Comparison of ENCODE assay signal across 13 cellular contexts in genomic region chr2:64331430-64331700, GRCh38.
DNase-seq lines count a peak whose midpoint lies in the region; ATAC-seq and TF ChIP-seq lines count a peak whose summit lies in the region.
"Had no signal": no experiment of that assay in that cellular context is flagged by ENCODE, and none has a peak within 500 bp of the region (broad histone marks: within the 10 kb centered on the region; RNA-seq: fewer than 3 reads in every experiment).

No MANE protein-coding gene starts in this region.

- H3K4me1 ChIP-seq in endodermal cell (ENCODE audit: control insufficient read depth, insufficient read depth, low read length) = no peaks in the 10 kb centered on the region
- H3K4me1 ChIP-seq in upper lobe of left lung = peaks cover 20 to 36% (median 28%) of the 10 kb centered on the region in 4 donors
- H3K4me1 ChIP-seq in Peyer's patch = peaks cover 0 to 18% (median 16%) of the 10 kb centered on the region in 4 donors
- H3K4me1 ChIP-seq: Caco-2 had no signal

- no peaks in the 10 kb centered on the region for H3K27me3 ChIP-seq in endodermal cell (ENCODE audit: control insufficient read depth, insufficient read depth, low read length, poor library complexity, severe bottlenecking)
- H3K27me3 ChIP-seq in upper lobe of left lung = no peaks in the 10 kb centered on the region
- no peaks in the 10 kb centered on the region for H3K27me3 ChIP-seq in Peyer's patch
- H3K27me3 ChIP-seq: thyroid gland had no signal

- H3K27me3 Mint-ChIP-seq in endodermal cell (ENCODE audit: insufficient read depth) (no peaks in the 10 kb centered on the region), nephron progenitor cell (ENCODE audit: low read depth, poor library complexity) (peaks cover 2% of the 10 kb centered on the region)

- peaks cover 2% of the 10 kb centered on the region for H3K9me3 Mint-ChIP-seq in endodermal cell
- peaks cover 11% of the 10 kb centered on the region for H3K9me3 Mint-ChIP-seq in nephron progenitor cell
- H3K9me3 Mint-ChIP-seq: activated CD4-positive, alpha-beta T cell treated with anti-CD3 and anti-CD28 coated beads, Interleukin-2, amount 10 ng/mL, durations not matched to agents 7 days and 5 days; activated T-helper 2 cell treated with anti-CD3 and anti-CD28 coated beads, Interferon-gamma antibody, Interleukin-2, Interleukin-4, amounts not matched to agents 10 μg/mL and 5 μg/mL and 100 μg/mL, durations not matched to agents 14 hours and 24 hours and 36 hours; T-helper 1 cell treated with Interleukin-12 subunit alpha and Interleukin-12 subunit beta and Interleukin-4 antibody, amounts not matched to agents 30 μg/mL and 1 μg/mL, for 36 hours had no signal

- H3K36me3 Mint-ChIP-seq in endodermal cell (ENCODE audit: low read depth) (no peaks in the 10 kb centered on the region), nephron progenitor cell (ENCODE audit: low read depth) (peaks cover 7% of the 10 kb centered on the region)

- no peak overlapping the region for H3K9ac ChIP-seq in endodermal cell (ENCODE audit: extremely low read depth, low read length, poor library complexity, severe bottlenecking)

- no peak for TF ChIP-seq POLR2A in upper lobe of left lung (IDR thresholded peaks at IDR 0.05)
- TF ChIP-seq POLR2A in Peyer's patch (IDR thresholded peaks at IDR 0.05) = no peak

- H3K9me3 ChIP-seq in endodermal cell (ENCODE audit: control insufficient read depth, low read length) (peaks cover 7% of the 10 kb centered on the region), upper lobe of left lung (no peaks in the 10 kb centered on the region), Peyer's patch (no peaks in the 10 kb centered on the region)
- H3K9me3 ChIP-seq: Caco-2, thyroid gland had no signal

- no peak for TF ChIP-seq CTCF in endodermal cell (conservative IDR thresholded peaks at IDR 0.05)
- no peak for TF ChIP-seq CTCF in nephron progenitor cell (IDR thresholded peaks at IDR 0.05)
- no peak for TF ChIP-seq CTCF in upper lobe of left lung (IDR thresholded peaks at IDR 0.05)
- TF ChIP-seq CTCF in Peyer's patch (IDR thresholded peaks at IDR 0.05) = no peak

- DNase-seq in NCI-H82 (lab: John Stamatoyannopoulos, UW) (peak; percentile 43), NCI-H82 treated with DMSO at 0.1 percent for 48 hours (lab: John Stamatoyannopoulos, UW; ENCODE audit: unreplicated experiment) (no peak), endodermal cell (peak; percentile 84), nephron progenitor cell (peak; percentile 58), upper lobe of left lung (no peak), NCI-H2081 treated with DMSO at 0.1 percent for 48 hours (lab: John Stamatoyannopoulos, UW) (no peak), Peyer's patch (no peak)

- ATAC-seq in upper lobe of left lung (ENCODE audit: low FRiP score in 2 of 2) (no peak), GM18858 (IDR thresholded peaks at IDR 0.05; ENCODE audit: unreplicated experiment) (no peak)

- no peaks in the 10 kb centered on the region for H3K36me3 ChIP-seq in endodermal cell (ENCODE audit: control insufficient read depth, insufficient read depth, low read length)
- no peaks in the 10 kb centered on the region for H3K36me3 ChIP-seq in upper lobe of left lung
- H3K36me3 ChIP-seq in Peyer's patch = no peaks in the 10 kb centered on the region
- H3K36me3 ChIP-seq: thyroid gland had no signal

- 55 to 56% methylated on average over 3 to 4 of the region's 4 CpGs for WGBS in endodermal cell (ENCODE audit: insufficient coverage in 1 of 2, insufficient read length in 1 of 2), 2 experiments
- WGBS in upper lobe of left lung, 2 donors = 59 to 62% methylated on average over 4 of the region's 4 CpGs

- no peak for TF ChIP-seq EP300 in upper lobe of left lung (IDR thresholded peaks at IDR 0.05)

- H3K27ac Mint-ChIP-seq in endodermal cell (peak overlapping the region; percentile 64), nephron progenitor cell (peak overlapping the region; percentile 10)

- H3K27ac ChIP-seq in endodermal cell (ENCODE audit: low read depth, low read length) (no peak overlapping the region), upper lobe of left lung (peak overlapping the region in 3 of 4 donors; percentile 45 to 72 (median 72)), Peyer's patch (peak overlapping the region in 1 of 4 donors; percentile 53)

- H3K4me1 Mint-ChIP-seq in endodermal cell (peaks cover 55% of the 10 kb centered on the region), nephron progenitor cell (peaks cover 81% of the 10 kb centered on the region)

- no peak overlapping the region for H3K4me3 Mint-ChIP-seq in endodermal cell
- peak overlapping the region; percentile 64 for H3K4me3 Mint-ChIP-seq in nephron progenitor cell

- no peak overlapping the region for H3K4me3 ChIP-seq in endodermal cell (ENCODE audit: low read length)
- H3K4me3 ChIP-seq in upper lobe of left lung = no peak overlapping the region
- H3K4me3 ChIP-seq in Peyer's patch = no peak overlapping the region
- H3K4me3 ChIP-seq: thyroid gland had no signal

Comparison
In these comparisons a context has a peak if more than half of its experiments do, and no peak if none do; other contexts are left out.
1. DNase-seq: peak in NCI-H82 (single experiment), endodermal cell (single experiment) and nephron progenitor cell (single experiment); none in NCI-H82 treated with DMSO at 0.1 percent for 48 hours (single experiment), upper lobe of left lung (0 of 2), NCI-H2081 treated with DMSO at 0.1 percent for 48 hours (single experiment) and Peyer's patch (0 of 3).